In genomic region chr19:736125-736524, GRCh38 we compare ENCODE assay signal across 12 cellular contexts. TPM values are rescaled to one million over a fixed set of nuclear protein-coding genes. Genes with fewer than 3 reads are reported as not detected.
"Had no signal": no experiment of that assay in that cellular context is flagged by ENCODE, and none has a peak within 500 bp of the region (broad histone marks: within the 10 kb centered on the region; RNA-seq: fewer than 3 reads in every experiment).

No MANE protein-coding gene starts in this region.

- H3K9me3 ChIP-seq: HAP-1 had no signal

- H3K9ac ChIP-seq: GM23248 had no signal

- H3K4me2 ChIP-seq: GM23338 had no signal

- ATAC-seq: GM23338, HCT116 had no signal

- FAIRE-seq: H1, H54 had no signal

- H3K4me1 ChIP-seq: HAP-1 had no signal

- H3K27ac ChIP-seq: GM23248 had no signal

- H2AFZ ChIP-seq: GM23248, GM23338 had no signal

- H3K4me3 ChIP-seq: GM23248, GM23338, HAP-1 had no signal

- DNase-seq: GM23248, GOT3, H7, H9, HCEC 1CT, HFFc6 had no signal

RNA-seq across cellular contexts. Expression of gene MISP, which starts 14.8 kb away (rescaled TPM):
- total RNA-seq: GM23248, H4 had no signal
- polyA plus RNA-seq: GM23248 had no signal

RNA-seq across cellular contexts. Expression of gene PRSS57, which starts 40.9 kb away (rescaled TPM):
- total RNA-seq: GM23248, GM23338, H1, H4, H7, H9, HFFc6 had no signal
- polyA plus RNA-seq: GM23248, H1 had no signal
